22 cellular contexts compared by ENCODE assay signal in genomic region chr1:201255470-201256362, GRCh38. TPM values are rescaled to one million over a fixed set of nuclear protein-coding genes. Genes with fewer than 3 reads are reported as not detected.
"Had no signal": no experiment of that assay in that cellular context is flagged by ENCODE, and none has a peak within 500 bp of the region (broad histone marks: within the 10 kb centered on the region; RNA-seq: fewer than 3 reads in every experiment).

No MANE protein-coding gene starts in this region.

- DNase-seq: activated CD4-positive, alpha-beta T cell treated with anti-CD3 and anti-CD28 coated beads, Interleukin-2, amount 10 ng/mL, durations not matched to agents 7 days and 5 days; activated CD8-positive, alpha-beta T cell treated with anti-CD3 and anti-CD28 coated beads for 36 hours; activated naive CD4-positive, alpha-beta T cell; activated naive CD8-positive, alpha-beta T cell treated with anti-CD3 and anti-CD28 coated beads for 36 hours; activated T-cell treated with anti-CD3 and anti-CD28 coated beads, Interleukin-2, amount 50 U/mL, for 24 hours; amygdala; naive thymus-derived CD8-positive, alpha-beta T cell; right cardiac atrium; stimulated activated CD4-positive, alpha-beta T cell treated with anti-CD3 and anti-CD28 coated beads, Interleukin-12 subunit alpha, Interleukin-12 subunit beta, amount 100 ng/mL, for 4 hours; stimulated activated CD4-positive, alpha-beta T cell treated with anti-CD3 and anti-CD28 coated beads, Interleukin-4, amount 100 ng/mL, for 4 hours; stimulated activated naive CD8-positive, alpha-beta T cell treated with anti-CD3 and anti-CD28 coated beads, Interleukin-15, Interleukin-2, amounts not matched to agents 100 U/mL and 50 U/mL, for 24 hours; SW 1271; T-helper 17 cell; upper lobe of right lung had no signal

- H3K4me1 Mint-ChIP-seq: activated naive CD8-positive, alpha-beta T cell treated with anti-CD3 and anti-CD28 coated beads for 36 hours; activated T-helper 17 cell treated with anti-CD3 and anti-CD28 coated beads, Interleukin-2, amount 50 U/mL, for 72 hours had no signal

- H3K27ac ChIP-seq: coronary artery, epithelial cell of prostate, heart left ventricle, left lung, pancreas, upper lobe of right lung had no signal

- H3K27me3 ChIP-seq: pancreas had no signal

- H3K36me3 ChIP-seq: heart left ventricle, left lung, pancreas, upper lobe of right lung had no signal

- H3K27ac Mint-ChIP-seq: activated CD4-positive, alpha-beta T cell treated with anti-CD3 and anti-CD28 coated beads, Interleukin-2, amount 10 ng/mL, durations not matched to agents 7 days and 5 days; activated CD8-positive, alpha-beta T cell treated with anti-CD3 and anti-CD28 coated beads for 36 hours; activated naive CD8-positive, alpha-beta T cell treated with anti-CD3 and anti-CD28 coated beads for 36 hours; activated T-cell treated with anti-CD3 and anti-CD28 coated beads, Interleukin-2, amount 50 U/mL, for 24 hours; activated T-helper 17 cell treated with anti-CD3 and anti-CD28 coated beads, Interleukin-2, amount 50 U/mL, for 72 hours; naive thymus-derived CD8-positive, alpha-beta T cell; T-helper 17 cell had no signal

- H3K4me3 Mint-ChIP-seq: activated CD4-positive, alpha-beta T cell treated with anti-CD3 and anti-CD28 coated beads, Interleukin-2, amount 10 ng/mL, durations not matched to agents 7 days and 5 days; activated CD8-positive, alpha-beta T cell treated with anti-CD3 and anti-CD28 coated beads for 36 hours; activated naive CD8-positive, alpha-beta T cell treated with anti-CD3 and anti-CD28 coated beads for 36 hours; activated T-cell treated with anti-CD3 and anti-CD28 coated beads, Interleukin-2, amount 50 U/mL, for 24 hours; activated T-helper 17 cell treated with anti-CD3 and anti-CD28 coated beads, Interleukin-2, amount 50 U/mL, for 72 hours; naive thymus-derived CD8-positive, alpha-beta T cell; T-helper 17 cell had no signal

- H3K4me1 ChIP-seq: pancreas had no signal

- H3K9me3 ChIP-seq: heart left ventricle, left lung, pancreas, upper lobe of right lung had no signal

- H3K36me3 Mint-ChIP-seq: activated naive CD8-positive, alpha-beta T cell treated with anti-CD3 and anti-CD28 coated beads for 36 hours; naive thymus-derived CD8-positive, alpha-beta T cell had no signal

- H3K4me3 ChIP-seq: coronary artery, heart left ventricle, left lung, lung, pancreas, upper lobe of right lung had no signal

- ATAC-seq: activated CD8-positive, alpha-beta T cell treated with anti-CD3 and anti-CD28 coated beads for 36 hours; activated T-helper 17 cell treated with anti-CD3 and anti-CD28 coated beads, Interleukin-2, amount 50 U/mL, for 72 hours; naive thymus-derived CD8-positive, alpha-beta T cell; stimulated activated naive CD8-positive, alpha-beta T cell treated with anti-CD3 and anti-CD28 coated beads, Interleukin-15, Interleukin-2, amounts not matched to agents 100 U/mL and 50 U/mL, for 24 hours; T-helper 17 cell had no signal

- H3K9me3 Mint-ChIP-seq: activated CD4-positive, alpha-beta T cell treated with anti-CD3 and anti-CD28 coated beads, Interleukin-2, amount 10 ng/mL, durations not matched to agents 7 days and 5 days; activated CD8-positive, alpha-beta T cell treated with anti-CD3 and anti-CD28 coated beads for 36 hours; activated naive CD8-positive, alpha-beta T cell treated with anti-CD3 and anti-CD28 coated beads for 36 hours; activated T-cell treated with anti-CD3 and anti-CD28 coated beads, Interleukin-2, amount 50 U/mL, for 24 hours; activated T-helper 17 cell treated with anti-CD3 and anti-CD28 coated beads, Interleukin-2, amount 50 U/mL, for 72 hours; naive thymus-derived CD8-positive, alpha-beta T cell had no signal

RNA-seq across cellular contexts. Expression of gene PKP1, which starts 27.6 kb away (rescaled TPM):
- total RNA-seq: activated CD4-positive, alpha-beta T cell treated with anti-CD3 and anti-CD28 coated beads, Interleukin-2, amount 10 ng/mL, durations not matched to agents 7 days and 5 days; activated CD8-positive, alpha-beta T cell treated with anti-CD3 and anti-CD28 coated beads for 36 hours; activated T-helper 17 cell treated with anti-CD3 and anti-CD28 coated beads, Interleukin-2, amount 50 U/mL, for 72 hours; fibroblast of villous mesenchyme; naive thymus-derived CD8-positive, alpha-beta T cell; T-helper 17 cell had no signal
